1 cellular context compared by ENCODE assay signal in the genomic region with DNA sequence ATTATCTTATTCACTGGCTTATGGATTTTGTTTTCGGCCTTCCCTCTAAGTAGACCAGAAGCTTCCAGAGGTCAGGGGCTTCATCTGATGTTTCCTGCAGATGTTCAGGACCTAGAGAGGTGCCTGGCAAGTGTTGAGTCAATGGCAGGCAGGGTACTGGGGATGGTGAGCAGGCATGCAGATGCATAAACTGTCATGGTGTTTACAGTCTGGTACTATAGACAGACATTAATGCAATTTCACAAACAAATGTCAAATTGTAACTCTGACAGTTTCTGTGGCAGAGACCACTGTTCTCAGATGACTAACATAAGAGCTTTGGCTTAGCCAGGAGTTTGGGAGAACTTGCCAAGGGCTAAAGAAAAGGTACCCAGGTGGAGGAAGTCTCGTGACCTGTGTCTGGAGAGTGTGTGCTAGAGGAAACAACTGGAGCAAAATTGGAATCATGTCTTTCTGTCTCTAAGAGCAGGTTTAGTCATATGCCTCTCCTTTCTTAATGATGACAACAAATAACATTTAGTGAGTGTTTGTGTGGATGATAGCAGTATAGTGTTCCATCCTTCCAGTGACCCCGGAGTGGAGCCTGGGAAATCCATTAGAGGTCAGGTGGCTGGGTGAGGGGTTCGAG.
TF ChIP-seq lines count a peak whose summit lies in the region.

No MANE protein-coding gene starts in this region.

TF ChIP-seq in liver, 16 proteins besides CTCF, POLR2A, EP300 and RAD21 (continued from another document):
- TF ChIP-seq GABPA (IDR thresholded peaks at IDR 0.05 in 1 of 2, conservative IDR thresholded peaks at IDR 0.05 in 1 of 2): no peak
- TF ChIP-seq YY1 (IDR thresholded peaks at IDR 0.05): no peak
- TF ChIP-seq, protein P1, sequence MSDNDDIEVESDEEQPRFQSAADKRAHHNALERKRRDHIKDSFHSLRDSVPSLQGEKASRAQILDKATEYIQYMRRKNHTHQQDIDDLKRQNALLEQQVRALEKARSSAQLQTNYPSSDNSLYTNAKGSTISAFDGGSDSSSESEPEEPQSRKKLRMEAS (IDR thresholded peaks at IDR 0.05): no peak
- TF ChIP-seq FOXA2 (IDR thresholded peaks at IDR 0.05): no peak
- TF ChIP-seq EGR1 (IDR thresholded peaks at IDR 0.05; ENCODE audit: low read depth in 2 of 2): no peak
- TF ChIP-seq, protein P2, sequence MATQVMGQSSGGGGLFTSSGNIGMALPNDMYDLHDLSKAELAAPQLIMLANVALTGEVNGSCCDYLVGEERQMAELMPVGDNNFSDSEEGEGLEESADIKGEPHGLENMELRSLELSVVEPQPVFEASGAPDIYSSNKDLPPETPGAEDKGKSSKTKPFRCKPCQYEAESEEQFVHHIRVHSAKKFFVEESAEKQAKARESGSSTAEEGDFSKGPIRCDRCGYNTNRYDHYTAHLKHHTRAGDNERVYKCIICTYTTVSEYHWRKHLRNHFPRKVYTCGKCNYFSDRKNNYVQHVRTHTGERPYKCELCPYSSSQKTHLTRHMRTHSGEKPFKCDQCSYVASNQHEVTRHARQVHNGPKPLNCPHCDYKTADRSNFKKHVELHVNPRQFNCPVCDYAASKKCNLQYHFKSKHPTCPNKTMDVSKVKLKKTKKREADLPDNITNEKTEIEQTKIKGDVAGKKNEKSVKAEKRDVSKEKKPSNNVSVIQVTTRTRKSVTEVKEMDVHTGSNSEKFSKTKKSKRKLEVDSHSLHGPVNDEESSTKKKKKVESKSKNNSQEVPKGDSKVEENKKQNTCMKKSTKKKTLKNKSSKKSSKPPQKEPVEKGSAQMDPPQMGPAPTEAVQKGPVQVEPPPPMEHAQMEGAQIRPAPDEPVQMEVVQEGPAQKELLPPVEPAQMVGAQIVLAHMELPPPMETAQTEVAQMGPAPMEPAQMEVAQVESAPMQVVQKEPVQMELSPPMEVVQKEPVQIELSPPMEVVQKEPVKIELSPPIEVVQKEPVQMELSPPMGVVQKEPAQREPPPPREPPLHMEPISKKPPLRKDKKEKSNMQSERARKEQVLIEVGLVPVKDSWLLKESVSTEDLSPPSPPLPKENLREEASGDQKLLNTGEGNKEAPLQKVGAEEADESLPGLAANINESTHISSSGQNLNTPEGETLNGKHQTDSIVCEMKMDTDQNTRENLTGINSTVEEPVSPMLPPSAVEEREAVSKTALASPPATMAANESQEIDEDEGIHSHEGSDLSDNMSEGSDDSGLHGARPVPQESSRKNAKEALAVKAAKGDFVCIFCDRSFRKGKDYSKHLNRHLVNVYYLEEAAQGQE (IDR thresholded peaks at IDR 0.05): no peak
- no peak for TF ChIP-seq TAF1 (conservative IDR thresholded peaks at IDR 0.05)
- TF ChIP-seq, protein P3, sequence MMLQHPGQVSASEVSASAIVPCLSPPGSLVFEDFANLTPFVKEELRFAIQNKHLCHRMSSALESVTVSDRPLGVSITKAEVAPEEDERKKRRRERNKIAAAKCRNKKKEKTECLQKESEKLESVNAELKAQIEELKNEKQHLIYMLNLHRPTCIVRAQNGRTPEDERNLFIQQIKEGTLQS (IDR thresholded peaks at IDR 0.05): no peak
- TF ChIP-seq, protein P4, sequence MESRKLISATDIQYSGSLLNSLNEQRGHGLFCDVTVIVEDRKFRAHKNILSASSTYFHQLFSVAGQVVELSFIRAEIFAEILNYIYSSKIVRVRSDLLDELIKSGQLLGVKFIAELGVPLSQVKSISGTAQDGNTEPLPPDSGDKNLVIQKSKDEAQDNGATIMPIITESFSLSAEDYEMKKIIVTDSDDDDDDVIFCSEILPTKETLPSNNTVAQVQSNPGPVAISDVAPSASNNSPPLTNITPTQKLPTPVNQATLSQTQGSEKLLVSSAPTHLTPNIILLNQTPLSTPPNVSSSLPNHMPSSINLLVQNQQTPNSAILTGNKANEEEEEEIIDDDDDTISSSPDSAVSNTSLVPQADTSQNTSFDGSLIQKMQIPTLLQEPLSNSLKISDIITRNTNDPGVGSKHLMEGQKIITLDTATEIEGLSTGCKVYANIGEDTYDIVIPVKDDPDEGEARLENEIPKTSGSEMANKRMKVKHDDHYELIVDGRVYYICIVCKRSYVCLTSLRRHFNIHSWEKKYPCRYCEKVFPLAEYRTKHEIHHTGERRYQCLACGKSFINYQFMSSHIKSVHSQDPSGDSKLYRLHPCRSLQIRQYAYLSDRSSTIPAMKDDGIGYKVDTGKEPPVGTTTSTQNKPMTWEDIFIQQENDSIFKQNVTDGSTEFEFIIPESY (IDR thresholded peaks at IDR 0.05): no peak
- TF ChIP-seq JUND (IDR thresholded peaks at IDR 0.05): no peak
TF ChIP-seq in liver: peak in this region for 0.
